ENCODE assay signal across 10 cellular contexts in genomic region chr3:101848326-101848725, GRCh38. TPM values are rescaled to one million over a fixed set of nuclear protein-coding genes. Genes with fewer than 3 reads are reported as not detected.
A peak's percentile ranks its signal among the peaks of the same experiment; 100 is the strongest.
DNase-seq lines count a peak whose midpoint lies in the region; ATAC-seq and TF ChIP-seq lines count a peak whose summit lies in the region.
"Had no signal": no experiment of that assay in that cellular context is flagged by ENCODE, and none has a peak within 500 bp of the region (broad histone marks: within the 10 kb centered on the region; RNA-seq: fewer than 3 reads in every experiment).

No MANE protein-coding gene starts in this region.

- H3K36me3 Mint-ChIP-seq in activated T-cell treated with anti-CD3 and anti-CD28 coated beads, Interleukin-2, amount 50 U/mL, for 24 hours (ENCODE audit: low read depth): peaks cover 37% of the 10 kb centered on the region
- peaks cover 16% of the 10 kb centered on the region for H3K36me3 Mint-ChIP-seq in memory B cell
- no peaks in the 10 kb centered on the region for H3K36me3 Mint-ChIP-seq in glutamatergic neuron (ENCODE audit: unreplicated experiment)

- intact Hi-C loops in ascending aorta (cut with DNase I) (loop anchor here (5.0 kb wide), 2 partner anchors 36 to 126 kb away; partner anchors contain the start of gene CEP97), thyroid gland (cut with DNase I) (no loop called here)

- H3K27ac ChIP-seq in ascending aorta (peak overlapping the region; percentile 98 to 99), thyroid gland (peak overlapping the region; percentile 96 to 99 (median 96))

- ATAC-seq in memory B cell (ENCODE audit: low read depth): no peak

- no peaks in the 10 kb centered on the region for H3K9me3 Mint-ChIP-seq in activated T-cell treated with anti-CD3 and anti-CD28 coated beads, Interleukin-2, amount 50 U/mL, for 24 hours
- H3K9me3 Mint-ChIP-seq in memory B cell (no peaks in the 10 kb centered on the region), glutamatergic neuron (ENCODE audit: unreplicated experiment) (peaks cover 7% of the 10 kb centered on the region)

- TF ChIP-seq CTCF in ascending aorta (IDR thresholded peaks at IDR 0.05): no peak
- TF ChIP-seq CTCF in thyroid gland (IDR thresholded peaks at IDR 0.05): no peak
- TF ChIP-seq CTCF in glutamatergic neuron (IDR thresholded peaks at IDR 0.05; ENCODE audit: partially characterized antibody, unreplicated experiment): no peak

- H3K27me3 ChIP-seq in ascending aorta (no peaks in the 10 kb centered on the region), thyroid gland (no peaks in the 10 kb centered on the region)

- H3K36me3 ChIP-seq in ascending aorta (peaks cover 17 to 29% of the 10 kb centered on the region in 2 donors), thyroid gland (peaks cover 11 to 13% of the 10 kb centered on the region in 2 donors)

- peak overlapping the region; percentile 97 for H3K4me3 Mint-ChIP-seq in activated T-cell treated with anti-CD3 and anti-CD28 coated beads, Interleukin-2, amount 50 U/mL, for 24 hours
- H3K4me3 Mint-ChIP-seq in memory B cell (peak overlapping the region; percentile 90), glutamatergic neuron (ENCODE audit: unreplicated experiment) (no peak overlapping the region)

- no peak for TF ChIP-seq POLR2A in thyroid gland (IDR thresholded peaks at IDR 0.05)

- 33 to 38% methylated on average over 3 of the region's 3 CpGs for WGBS in thyroid gland, 2 donors

- no peaks in the 10 kb centered on the region for H3K27me3 Mint-ChIP-seq in activated T-cell treated with anti-CD3 and anti-CD28 coated beads, Interleukin-2, amount 50 U/mL, for 24 hours
- no peaks in the 10 kb centered on the region for H3K27me3 Mint-ChIP-seq in memory B cell
- H3K27me3 Mint-ChIP-seq in glutamatergic neuron (ENCODE audit: unreplicated experiment): peaks cover 3% of the 10 kb centered on the region

- H3K4me1 Mint-ChIP-seq in activated T-cell treated with anti-CD3 and anti-CD28 coated beads, Interleukin-2, amount 50 U/mL, for 24 hours (ENCODE audit: low read depth): peaks cover 41% of the 10 kb centered on the region
- H3K4me1 Mint-ChIP-seq in memory B cell (peaks cover 37% of the 10 kb centered on the region), glutamatergic neuron (ENCODE audit: low read depth, unreplicated experiment) (peaks cover 7% of the 10 kb centered on the region)

- peak overlapping the region; percentile 89 for H3K27ac Mint-ChIP-seq in activated T-cell treated with anti-CD3 and anti-CD28 coated beads, Interleukin-2, amount 50 U/mL, for 24 hours
- H3K27ac Mint-ChIP-seq in memory B cell (peak overlapping the region; percentile 97), glutamatergic neuron (ENCODE audit: unreplicated experiment) (no peak overlapping the region)

- H3K4me3 ChIP-seq in ascending aorta: peak overlapping the region; percentile 90 to 93
- no peak overlapping the region for H3K4me3 ChIP-seq in thyroid gland (replicated peaks in 1 of 3)

- peaks cover 0 to 18% of the 10 kb centered on the region in 2 donors for H3K4me1 ChIP-seq in ascending aorta
- peaks cover 11 to 14% of the 10 kb centered on the region in 2 donors for H3K4me1 ChIP-seq in thyroid gland

- H3K9me3 ChIP-seq in ascending aorta: no peaks in the 10 kb centered on the region
- no peaks in the 10 kb centered on the region for H3K9me3 ChIP-seq in thyroid gland

- no peak for DNase-seq in activated T-cell treated with anti-CD3 and anti-CD28 coated beads, Interleukin-2, amount 50 U/mL, for 24 hours
- DNase-seq in activated T-cell treated with anti-CD3 and anti-CD28 coated beads for 4 hours (no peak), ascending aorta (ENCODE audit: low spot score in 2 of 2) (no peak), memory B cell (ENCODE audit: low spot score in 2 of 2) (no peak), thyroid gland (no peak), glutamatergic neuron (no peak), activated gamma-delta T cell (lab: John Stamatoyannopoulos, UW) (no peak), NCI-H146 (lab: John Stamatoyannopoulos, UW) (no peak)
- DNase-seq: GOT3; stimulated activated CD4-positive, alpha-beta T cell treated with anti-CD3 and anti-CD28 coated beads, Interleukin-2, amount 100 ng/mL, for 48 hours had no signal

RNA-seq across cellular contexts. Expression of gene NFKBIZ, which starts 1.0 kb away (rescaled TPM):
- total RNA-seq in ascending aorta (349 TPM), thyroid gland (100 to 1,000 TPM in 1 of 4 donors, 10 to 100 TPM in 3; 37.5 to 132 (median 56.9) TPM), glutamatergic neuron (ENCODE audit: unreplicated experiment) (8.9 TPM)

Comparison
In these comparisons a context has a peak if more than half of its experiments do, and no peak if none do; other contexts are left out.
1. H3K4me3 ChIP-seq: peak in ascending aorta (2 of 2); none in thyroid gland (0 of 3).